In genomic region chr1:35231287-35231686, GRCh38 we compare ENCODE assay signal across 2 cellular contexts.
TF ChIP-seq lines count a peak whose summit lies in the region.

No MANE protein-coding gene starts in this region.

TF ChIP-seq in IMR-90, 13 proteins besides CTCF, POLR2A, EP300 and RAD21:
- TF ChIP-seq ELK1 (IDR thresholded peaks at IDR 0.05; ENCODE audit: borderline replicate concordance, low read depth, low read length) (no peak), SMC3 (IDR thresholded peaks at IDR 0.05; ENCODE audit: low read depth, low read length) (no peak), CHD1 (IDR thresholded peaks at IDR 0.05; ENCODE audit: low read depth, low read length) (no peak), CEBPB (IDR thresholded peaks at IDR 0.05; ENCODE audit: low read depth, low read length) (peak; percentile 62)
TF ChIP-seq in IMR-90: peak in this region for 1.

TF ChIP-seq in K562, 482 proteins besides CTCF, POLR2A, EP300 and RAD21:
- peak; percentile 65 for TF ChIP-seq CEBPB (tag; IDR thresholded peaks at IDR 0.05)
- TF ChIP-seq NFIX (CRISPR knock-in tag; IDR thresholded peaks at IDR 0.05; ENCODE audit: low read depth) = no peak
- no peak for TF ChIP-seq CC2D1A (IDR thresholded peaks at IDR 0.05)
- no peak for TF ChIP-seq ZEB2 (IDR thresholded peaks at IDR 0.05)
- no peak for TF ChIP-seq RFX1 (IDR thresholded peaks at IDR 0.05)
- no peak for TF ChIP-seq HMG20B (CRISPR knock-in tag; IDR thresholded peaks at IDR 0.05)
- no peak for TF ChIP-seq ZNF696 (CRISPR knock-in tag; conservative IDR thresholded peaks at IDR 0.05)
- TF ChIP-seq CEBPG (CRISPR knock-in tag; IDR thresholded peaks at IDR 0.05) = no peak
- TF ChIP-seq CEBPG (tag; conservative IDR thresholded peaks at IDR 0.05 in 1 of 2, IDR thresholded peaks at IDR 0.05 in 1 of 2) = peak in 1 of 2 experiments; percentile 48; a peak in 1 of 4 replicates
